In the genomic region with DNA sequence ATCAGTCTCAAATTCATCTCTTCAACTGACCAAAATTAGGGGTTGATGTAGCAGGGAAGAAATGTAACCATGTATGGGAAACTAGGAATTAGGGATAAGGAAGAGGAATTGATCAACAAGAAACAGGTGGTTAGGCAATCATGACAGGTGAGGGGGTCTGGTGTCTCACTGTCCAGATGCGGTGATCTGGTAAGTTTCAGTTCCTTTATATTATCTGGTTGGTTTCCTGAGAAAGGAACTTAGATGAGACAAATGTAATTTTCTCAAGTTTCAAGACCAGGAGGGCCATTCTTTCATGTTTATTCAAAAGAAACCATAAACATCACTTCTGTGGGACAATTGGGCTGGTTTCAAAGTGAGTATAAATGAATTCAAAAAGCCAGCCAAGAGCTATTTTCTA, we compare ENCODE assay signal across 11 cellular contexts.
DNase-seq lines count a peak whose midpoint lies in the region; ATAC-seq lines count a peak whose summit lies in the region.
"Had no signal": no experiment of that assay in that cellular context is flagged by ENCODE, and none has a peak within 500 bp of the region (broad histone marks: within the 10 kb centered on the region; RNA-seq: fewer than 3 reads in every experiment).

No MANE protein-coding gene starts in this region.

- intact Hi-C loops in head of caudate nucleus (cut with DNase I) = no loop called here

- peaks cover 8 to 9% of the 10 kb centered on the region in 2 donors for H3K9me3 Mint-ChIP-seq in activated T-cell treated with anti-CD3 and anti-CD28 coated beads, Interleukin-2, amount 50 U/mL, for 72 hours

- ATAC-seq in GM18508 (IDR thresholded peaks at IDR 0.05; ENCODE audit: insufficient read depth, unreplicated experiment) (peak; percentile 74), GM21360 (IDR thresholded peaks at IDR 0.05; ENCODE audit: unreplicated experiment) (peak; percentile 86), HG02943 (IDR thresholded peaks at IDR 0.05; ENCODE audit: low read depth, unreplicated experiment) (peak; percentile 84), HG03575 (IDR thresholded peaks at IDR 0.05; ENCODE audit: extremely low read depth, insufficient number of reproducible peaks, low FRiP score, unreplicated experiment) (peak; percentile 77), HG03139 (IDR thresholded peaks at IDR 0.05; ENCODE audit: unreplicated experiment) (no peak)
- no peak for ATAC-seq in activated T-cell treated with anti-CD3 and anti-CD28 coated beads, Interleukin-2, amount 50 U/mL, for 72 hours (replicated peaks in 1 of 2)

- H3K4me3 Mint-ChIP-seq in activated T-cell treated with anti-CD3 and anti-CD28 coated beads, Interleukin-2, amount 50 U/mL, for 72 hours = no peak overlapping the region

- no peaks in the 10 kb centered on the region for H3K4me1 Mint-ChIP-seq in activated T-cell treated with anti-CD3 and anti-CD28 coated beads, Interleukin-2, amount 50 U/mL, for 72 hours (ENCODE audit: low read depth)

- no peak for DNase-seq in head of caudate nucleus
- no peak for DNase-seq in activated T-cell treated with anti-CD3 and anti-CD28 coated beads, Interleukin-2, amount 50 U/mL, for 72 hours
- DNase-seq in DMS 273 treated with DMSO at 0.1 percent for 48 hours (lab: John Stamatoyannopoulos, UW) = no peak
- DNase-seq: DMS53, NCI-H524 treated with DMSO at 0.1 percent for 48 hours, SHP77 treated with DMSO at 0.1 percent for 48 hours had no signal

- H3K27me3 Mint-ChIP-seq in activated T-cell treated with anti-CD3 and anti-CD28 coated beads, Interleukin-2, amount 50 U/mL, for 72 hours (ENCODE audit: low read depth) = no peaks in the 10 kb centered on the region

- H3K27ac Mint-ChIP-seq in activated T-cell treated with anti-CD3 and anti-CD28 coated beads, Interleukin-2, amount 50 U/mL, for 72 hours = no peak overlapping the region

- H3K36me3 Mint-ChIP-seq in activated T-cell treated with anti-CD3 and anti-CD28 coated beads, Interleukin-2, amount 50 U/mL, for 72 hours (ENCODE audit: insufficient read depth in 2 of 2) = peaks cover 0 to 2% of the 10 kb centered on the region in 2 donors

Comparison
In these comparisons a context has a peak if more than half of its experiments do, and no peak if none do; other contexts are left out.
1. ATAC-seq: peak in GM18508 (single experiment), GM21360 (single experiment), HG02943 (single experiment) and HG03575 (single experiment); none in HG03139 (single experiment) and activated T-cell treated with anti-CD3 and anti-CD28 coated beads, Interleukin-2, amount 50 U/mL, for 72 hours (0 of 2).